Comparison of ENCODE assay signal across 8 cellular contexts in genomic region chr5:34534237-34535108, GRCh38.
DNase-seq lines count a peak whose midpoint lies in the region; ATAC-seq lines count a peak whose summit lies in the region.

No MANE protein-coding gene starts in this region.

- no peaks in the 10 kb centered on the region for H3K27me3 ChIP-seq in neuronal stem cell (ENCODE audit: control insufficient read depth in 3 of 3, insufficient read depth in 3 of 3, low read depth in 1 of 3, low read length in 3 of 3)

- no peak overlapping the region for H3K4me2 ChIP-seq in neuronal stem cell (ENCODE audit: insufficient read depth, low read length, poor library complexity, severe bottlenecking)

- no peak overlapping the region for H3K27ac Mint-ChIP-seq in naive thymus-derived CD8-positive, alpha-beta T cell

- H3K14ac ChIP-seq in neuronal stem cell (ENCODE audit: low read length) = no peak overlapping the region

- H2BK12ac ChIP-seq in neuronal stem cell (ENCODE audit: low read length) = no peak overlapping the region

- no peak overlapping the region for H3K18ac ChIP-seq in neuronal stem cell (ENCODE audit: low read length)

- peaks cover 0 to 5% of the 10 kb centered on the region in 2 donors for H3K4me1 ChIP-seq in neuronal stem cell (ENCODE audit: control insufficient read depth in 2 of 2, insufficient read depth in 1 of 2, low read depth in 1 of 2, low read length in 2 of 2)

- H3K27ac ChIP-seq in neuronal stem cell (replicated peaks; ENCODE audit: low read length) = no peak overlapping the region

- H3K9me3 Mint-ChIP-seq in naive thymus-derived CD8-positive, alpha-beta T cell = no peaks in the 10 kb centered on the region

- no peak overlapping the region for H2BK15ac ChIP-seq in neuronal stem cell (ENCODE audit: low read length)

- H3K4me3 Mint-ChIP-seq in naive thymus-derived CD8-positive, alpha-beta T cell = no peak overlapping the region

- POLR2A ChIA-PET in naive thymus-derived CD8-positive, alpha-beta T cell (lab: Charles Lee) = no interaction called here

- peaks cover 5 to 16% (median 10%) of the 10 kb centered on the region in 5 donors for H3K27me3 Mint-ChIP-seq in naive thymus-derived CD8-positive, alpha-beta T cell

- no peak overlapping the region for H3K4ac ChIP-seq in neuronal stem cell (ENCODE audit: low read length)

- no peaks in the 10 kb centered on the region for H3K36me3 ChIP-seq in neuronal stem cell (replicated peaks in 1 of 2; ENCODE audit: control insufficient read depth in 2 of 2, insufficient read depth in 2 of 2, low read length in 2 of 2)

- no peak overlapping the region for H2BK120ac ChIP-seq in neuronal stem cell (ENCODE audit: low read depth, low read length)

- DNase-seq in SK-MEL-5 (ENCODE audit: low read depth, low spot score) (peak; percentile 65), myocyte (ENCODE audit: low read depth) (peak; percentile 62), neuronal stem cell (ENCODE audit: low spot score) (no peak), NCI-H1105 (lab: John Stamatoyannopoulos, UW) (no peak), HuH-7.5 (ENCODE audit: low spot score) (no peak)
- DNase-seq in naive thymus-derived CD8-positive, alpha-beta T cell = no peak

- H2AK5ac ChIP-seq in neuronal stem cell (ENCODE audit: low read depth, low read length) = no peak overlapping the region

- H3K36me3 Mint-ChIP-seq in naive thymus-derived CD8-positive, alpha-beta T cell = no peaks in the 10 kb centered on the region

- in situ Hi-C loops in SK-MEL-5 (cut with HindIII; ENCODE audit: low pct_unique_long_range_greater_than_20kb, low sequenced_read_pairs) = no loop called here

- H3K9ac ChIP-seq in neuronal stem cell (ENCODE audit: low read depth, low read length, poor library complexity) = no peak overlapping the region

- no peaks in the 10 kb centered on the region for H3K9me3 ChIP-seq in neuronal stem cell (replicated peaks in 1 of 2; ENCODE audit: control insufficient read depth in 2 of 2, insufficient read depth in 1 of 2, low read depth in 1 of 2, low read length in 2 of 2)

- H3K23ac ChIP-seq in neuronal stem cell (ENCODE audit: low read depth, low read length, poor library complexity) = no peak overlapping the region

- H3K4me1 Mint-ChIP-seq in naive thymus-derived CD8-positive, alpha-beta T cell = no peaks in the 10 kb centered on the region

- no peaks in the 10 kb centered on the region for H3K79me1 ChIP-seq in neuronal stem cell (ENCODE audit: low read depth, low read length)

- no peak overlapping the region for H3K4me3 ChIP-seq in neuronal stem cell (ENCODE audit: low read length in 2 of 2)

- H2BK5ac ChIP-seq in neuronal stem cell (ENCODE audit: low read length) = no peak overlapping the region

- no CpG with 5 or more reads among the region's 4 CpGs for WGBS in neuronal stem cell (ENCODE audit: extremely low coverage in 2 of 2, insufficient read length in 2 of 2, insufficient replicate concordance in 1 of 2), 2 donors

- no peak overlapping the region for H4K91ac ChIP-seq in neuronal stem cell (ENCODE audit: low read depth, low read length, poor library complexity)

- no peak overlapping the region for H2AFZ ChIP-seq in neuronal stem cell (ENCODE audit: low read length)

- ATAC-seq in GM18870 (IDR thresholded peaks at IDR 0.05; ENCODE audit: unreplicated experiment) (peak; percentile 89), HG02678 (IDR thresholded peaks at IDR 0.05; ENCODE audit: unreplicated experiment) (peak; percentile 92)
- ATAC-seq in naive thymus-derived CD8-positive, alpha-beta T cell = no peak

- H4K8ac ChIP-seq in neuronal stem cell (ENCODE audit: low read depth, low read length) = no peak overlapping the region

Comparison
In these comparisons a context has a peak if more than half of its experiments do, and no peak if none do; other contexts are left out.
1. ATAC-seq: peak in GM18870 (single experiment) and HG02678 (single experiment); none in naive thymus-derived CD8-positive, alpha-beta T cell (0 of 2).
2. DNase-seq: peak in SK-MEL-5 (single experiment) and myocyte (single experiment); none in neuronal stem cell (single experiment), NCI-H1105 (single experiment), HuH-7.5 (single experiment) and naive thymus-derived CD8-positive, alpha-beta T cell (0 of 10).